In the genomic region with DNA sequence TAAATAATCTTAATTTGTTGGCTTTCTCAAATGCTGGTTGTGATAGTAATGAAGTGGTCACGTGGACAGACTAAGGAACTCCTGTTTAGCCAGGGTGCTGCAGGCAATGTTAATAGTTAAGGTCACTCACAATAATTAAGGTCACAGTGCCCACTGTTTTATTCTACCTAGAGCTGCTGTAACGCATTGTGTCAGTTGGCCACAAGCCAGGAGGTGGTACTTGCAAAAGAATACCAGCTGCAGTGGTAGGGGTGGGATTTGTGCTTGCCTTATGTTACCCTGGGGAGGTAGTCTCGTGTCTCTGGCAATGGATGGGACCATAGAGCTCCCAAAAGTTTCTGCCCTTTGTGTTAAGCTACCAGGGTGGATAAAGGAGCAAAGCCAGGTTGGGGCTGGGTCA, we compare ENCODE assay signal across 15 cellular contexts.
"Had no signal": no experiment of that assay in that cellular context is flagged by ENCODE, and none has a peak within 500 bp of the region (broad histone marks: within the 10 kb centered on the region; RNA-seq: fewer than 3 reads in every experiment).

No MANE protein-coding gene starts in this region.

- DNase-seq: activated CD4-positive, alpha-beta T cell treated with anti-CD3 and anti-CD28 coated beads, Interleukin-2, amount 50 U/mL, for 1 hour; activated CD8-positive, alpha-beta T cell treated with anti-CD3 and anti-CD28 coated beads, Interleukin-2, amount 10 ng/mL, durations not matched to agents 7 days and 5 days; activated gamma-delta T cell; activated naive CD4-positive, alpha-beta T cell treated with anti-CD3 and anti-CD28 coated beads, Interleukin-2, amount 50 U/mL, for 16 hours; activated naive CD8-positive, alpha-beta T cell treated with anti-CD3 and anti-CD28 coated beads, Interleukin-2, amount 50 U/mL, for 24 hours; hypothalamus; midbrain; natural killer cell; ovary; stimulated activated CD4-positive, alpha-beta T cell treated with anti-CD3 and anti-CD28 coated beads, Interleukin-2, amount 100 ng/mL, for 48 hours; stimulated activated CD8-positive, alpha-beta memory T cell treated with anti-CD3 and anti-CD28 coated beads, Interleukin-4, amount 100 ng/mL, for 48 hours; stimulated activated naive CD4-positive, alpha-beta T cell; testis had no signal

- ATAC-seq: activated CD4-positive, CD25-positive, alpha-beta regulatory T cell treated with anti-CD3 and anti-CD28 coated beads, Interleukin-2, amount 50 U/mL, for 24 hours; activated CD8-positive, alpha-beta T cell treated with anti-CD3 and anti-CD28 coated beads, Interleukin-2, amount 10 ng/mL, durations not matched to agents 7 days and 5 days; activated naive CD8-positive, alpha-beta T cell treated with anti-CD3 and anti-CD28 coated beads, Interleukin-2, amount 50 U/mL, for 24 hours; gastroesophageal sphincter; natural killer cell had no signal
